21 cellular contexts compared by ENCODE assay signal in the genomic region with DNA sequence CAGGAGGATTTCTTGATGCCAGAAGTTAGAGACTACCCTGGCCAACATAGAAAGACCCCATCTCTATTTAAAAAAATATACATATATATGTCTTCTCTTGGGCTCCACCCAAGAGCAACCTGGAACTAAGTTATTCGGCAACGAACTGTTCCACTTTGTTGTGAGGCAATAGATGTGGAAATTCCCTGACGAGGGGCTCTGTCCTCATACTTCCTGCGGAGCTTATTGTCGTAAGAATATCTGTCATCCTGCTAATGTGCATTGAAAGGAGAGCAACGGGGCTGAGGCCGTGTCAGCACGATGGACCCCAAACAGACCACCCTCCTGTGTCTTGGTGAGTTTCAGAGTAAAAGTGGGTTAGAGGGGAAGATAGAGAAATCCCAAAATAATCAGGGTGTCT. TPM values are rescaled to one million over a fixed set of nuclear protein-coding genes. Genes with fewer than 3 reads are reported as not detected.
A peak's percentile ranks its signal among the peaks of the same experiment; 100 is the strongest.
DNase-seq lines count a peak whose midpoint lies in the region; ATAC-seq and TF ChIP-seq lines count a peak whose summit lies in the region.
"Had no signal": no experiment of that assay in that cellular context is flagged by ENCODE, and none has a peak within 500 bp of the region (broad histone marks: within the 10 kb centered on the region; RNA-seq: fewer than 3 reads in every experiment).

TSS of gene FCAR (plus strand) at position 246 of the 400 bp plus-strand sequence. CDS start at position 301, 55 bp downstream.

- no peak for TF ChIP-seq CTCF in RWPE1 (conservative IDR thresholded peaks at IDR 0.05; ENCODE audit: low read depth)

- H3K9me3 Mint-ChIP-seq in naive thymus-derived CD4-positive, alpha-beta T cell = peaks cover 0 to 28% (median 5%) of the 10 kb centered on the region in 11 donors

- H4K8ac ChIP-seq in mesenchymal stem cell (ENCODE audit: low read length) = no peak within 1 kb of the TSS

- H2BK12ac ChIP-seq in mesenchymal stem cell (ENCODE audit: low read length in 2 of 2) = no peak within 1 kb of the TSS

- no peak within 1 kb of the TSS for H3K23ac ChIP-seq in mesenchymal stem cell (ENCODE audit: low read length in 2 of 2)

- peaks cover 13 to 21% (median 18%) of the 10 kb centered on the region in 5 donors for H3K27me3 Mint-ChIP-seq in naive thymus-derived CD4-positive, alpha-beta T cell

- H3K27me3 ChIP-seq in BLaER1 treated with 17β-estradiol and CSF1 and Interleukin-3, amounts not matched to agents 10 nM and 100 nM = peaks cover 0 to 35% (median 0%) of the 10 kb centered on the region in 11 experiments; a peak in 4 of 22 replicates
- H3K27me3 ChIP-seq in naive thymus-derived CD4-positive, alpha-beta T cell (ENCODE audit: control insufficient read depth in 2 of 2, insufficient read depth in 2 of 2, low read length in 2 of 2) = no peaks in the 10 kb centered on the region
- no peaks in the 10 kb centered on the region for H3K27me3 ChIP-seq in mesenchymal stem cell (ENCODE audit: control insufficient read depth in 1 of 2, insufficient read depth in 1 of 2, low read length in 2 of 2)
- H3K27me3 ChIP-seq: MG63, Peyer's patch had no signal

- H3K27ac ChIP-seq in BLaER1 treated with 17β-estradiol and CSF1 and Interleukin-3, amounts not matched to agents 10 nM and 100 nM = peak within 1 kb of the TSS in 4 of 11 experiments; percentile 16 to 60 (median 26); a peak in 6 of 22 replicates
- no peak within 1 kb of the TSS for H3K27ac ChIP-seq in naive thymus-derived CD4-positive, alpha-beta T cell (ENCODE audit: low read depth, low read length)
- no peak within 1 kb of the TSS for H3K27ac ChIP-seq in mesenchymal stem cell (ENCODE audit: low read length, poor library complexity, severe bottlenecking)
- H3K27ac ChIP-seq in RWPE1 = no peak within 1 kb of the TSS
- H3K27ac ChIP-seq: C4-2B, Peyer's patch had no signal

- H2BK5ac ChIP-seq in mesenchymal stem cell (ENCODE audit: low read depth, low read length, poor library complexity, severe bottlenecking) = no peak within 1 kb of the TSS

- H3K79me1 ChIP-seq in mesenchymal stem cell (replicated peaks; ENCODE audit: low read length, poor library complexity, severe bottlenecking) = no peaks in the 10 kb centered on the region

- no peak within 1 kb of the TSS for H3K4ac ChIP-seq in mesenchymal stem cell (ENCODE audit: low read depth in 1 of 2, low read length in 2 of 2)

- no peak within 1 kb of the TSS for H2AFZ ChIP-seq in mesenchymal stem cell (ENCODE audit: low read depth, low read length)

- peaks cover 32 to 60% (median 44%) of the 10 kb centered on the region in 10 experiments for H3K4me1 ChIP-seq in BLaER1 treated with 17β-estradiol and CSF1 and Interleukin-3, amounts not matched to agents 10 nM and 100 nM
- H3K4me1 ChIP-seq in naive thymus-derived CD4-positive, alpha-beta T cell (ENCODE audit: control insufficient read depth in 2 of 2, insufficient read depth in 2 of 2, low read length in 2 of 2) = no peaks in the 10 kb centered on the region
- H3K4me1 ChIP-seq in mesenchymal stem cell (ENCODE audit: control insufficient read depth, insufficient read depth, low read depth, low read length) = no peaks in the 10 kb centered on the region
- H3K4me1 ChIP-seq: Peyer's patch had no signal

- no peak within 1 kb of the TSS for H2BK120ac ChIP-seq in mesenchymal stem cell (ENCODE audit: low read depth, low read length)

- no peak within 1 kb of the TSS for H4K91ac ChIP-seq in mesenchymal stem cell (ENCODE audit: low read length)

- H2BK15ac ChIP-seq in mesenchymal stem cell (ENCODE audit: low read depth, poor library complexity, severe bottlenecking) = no peak within 1 kb of the TSS

- no peaks in the 10 kb centered on the region for H3K36me3 ChIP-seq in BLaER1 treated with 17β-estradiol and CSF1 and Interleukin-3, amounts not matched to agents 10 nM and 100 nM
- no peaks in the 10 kb centered on the region for H3K36me3 ChIP-seq in naive thymus-derived CD4-positive, alpha-beta T cell (ENCODE audit: control insufficient read depth in 2 of 3, insufficient read depth in 3 of 3, low read length in 3 of 3)
- no peaks in the 10 kb centered on the region for H3K36me3 ChIP-seq in mesenchymal stem cell (ENCODE audit: control insufficient read depth in 1 of 2, insufficient read depth in 2 of 2, low read depth in 1 of 2, low read length in 2 of 2)
- H3K36me3 ChIP-seq: MG63, Peyer's patch had no signal

- no peak within 1 kb of the TSS for H3K18ac ChIP-seq in mesenchymal stem cell (ENCODE audit: low read depth in 1 of 2, low read length in 2 of 2)

- H3K9me3 ChIP-seq in BLaER1 treated with 17β-estradiol and CSF1 and Interleukin-3, amounts not matched to agents 10 nM and 100 nM (replicated peaks in 1 of 11) = peaks cover 0 to 10% (median 0%) of the 10 kb centered on the region in 11 experiments; a peak in 4 of 22 replicates
- no peaks in the 10 kb centered on the region for H3K9me3 ChIP-seq in naive thymus-derived CD4-positive, alpha-beta T cell (ENCODE audit: control insufficient read depth in 2 of 3, low read length in 3 of 3)
- peaks cover 8% of the 10 kb centered on the region for H3K9me3 ChIP-seq in mesenchymal stem cell (ENCODE audit: control insufficient read depth, low read length)
- H3K9me3 ChIP-seq: Peyer's patch had no signal

- H3K9ac ChIP-seq in BLaER1 treated with 17β-estradiol and CSF1 and Interleukin-3, amounts not matched to agents 10 nM and 100 nM = 0 out of 22 replicates have a peak within 1 kb of the TSS, but pooled peaks of 1 of the 11 experiments have one; percentile 7
- no peak within 1 kb of the TSS for H3K9ac ChIP-seq in mesenchymal stem cell (ENCODE audit: low read length)

- H3K14ac ChIP-seq in mesenchymal stem cell (ENCODE audit: low read length in 2 of 2) = no peak within 1 kb of the TSS

- ATAC-seq in naive thymus-derived CD4-positive, alpha-beta T cell = peak; percentile 55
- ATAC-seq in GM21786 (IDR thresholded peaks at IDR 0.05; ENCODE audit: unreplicated experiment) = no peak
- ATAC-seq: SK-N-SH treated with all-trans-retinoic acid at 6 μM for 48 hours had no signal

- CTCF ChIA-PET in naive thymus-derived CD4-positive, alpha-beta T cell (lab: Charles Lee) = no interaction called here
- CTCF ChIA-PET in RWPE1 (lab: Yijun Ruan, JAX) = no interaction called here

- peaks cover 0 to 8% (median 0%) of the 10 kb centered on the region in 7 donors for H3K4me1 Mint-ChIP-seq in naive thymus-derived CD4-positive, alpha-beta T cell

- H3K27ac Mint-ChIP-seq in naive thymus-derived CD4-positive, alpha-beta T cell = no peak within 1 kb of the TSS
- H3K27ac Mint-ChIP-seq: HFFc6 had no signal

- WGBS in mesenchymal stem cell = 81% methylated on average over 8 of the region's 8 CpGs

- no peak within 1 kb of the TSS for H2AK5ac ChIP-seq in mesenchymal stem cell (ENCODE audit: low read length, severe bottlenecking)

- POLR2A ChIA-PET in naive thymus-derived CD4-positive, alpha-beta T cell (lab: Charles Lee) = no interaction called here
- POLR2A ChIA-PET in RWPE1 (lab: Yijun Ruan, JAX; ENCODE audit: low non-redundant PET) = no interaction called here

- H3K4me3 Mint-ChIP-seq in naive thymus-derived CD4-positive, alpha-beta T cell = no peak within 1 kb of the TSS
- H3K4me3 Mint-ChIP-seq: HFFc6 had no signal

- no peaks in the 10 kb centered on the region for H3K36me3 Mint-ChIP-seq in naive thymus-derived CD4-positive, alpha-beta T cell

- H3K4me2 ChIP-seq in BLaER1 treated with 17β-estradiol and CSF1 and Interleukin-3, amounts not matched to agents 10 nM and 100 nM = peak within 1 kb of the TSS; percentile 72 to 90 (median 83)
- H3K4me2 ChIP-seq in mesenchymal stem cell (ENCODE audit: low read length, poor library complexity, severe bottlenecking) = no peak within 1 kb of the TSS

- no peaks in the 10 kb centered on the region for H4K20me1 ChIP-seq in BLaER1 treated with 17β-estradiol and CSF1 and Interleukin-3, amounts not matched to agents 10 nM and 100 nM

- H3K4me3 ChIP-seq in BLaER1 treated with 17β-estradiol and CSF1 and Interleukin-3, amounts not matched to agents 10 nM and 100 nM = no peak within 1 kb of the TSS
- H3K4me3 ChIP-seq in naive thymus-derived CD4-positive, alpha-beta T cell (ENCODE audit: low read length) = no peak within 1 kb of the TSS
- no peak within 1 kb of the TSS for H3K4me3 ChIP-seq in mesenchymal stem cell (ENCODE audit: insufficient read depth in 1 of 2, low read depth in 1 of 2, low read length in 2 of 2)
- H3K4me3 ChIP-seq: MG63, Peyer's patch had no signal

- DNase-seq in MV-4-11 (lab: John Stamatoyannopoulos, UW) (peak; percentile 54), SKM-1 (lab: John Stamatoyannopoulos, UW; ENCODE audit: unreplicated experiment) (peak; percentile 0), mesenchymal stem cell (no peak), RWPE1 (ENCODE audit: low spot score) (no peak), GOT3 (lab: John Stamatoyannopoulos, UW) (no peak)
- DNase-seq in naive thymus-derived CD4-positive, alpha-beta T cell = no peak
- DNase-seq: COR-L47, HFFc6, IMR-90, MG63, NCI-H1417 treated with DMSO at 0.1 percent for 48 hours, NCI-H2029, NCI-H510A, NCI-H774, Peyer's patch, Right ventricle myocardium superior had no signal

- intact Hi-C loops in naive thymus-derived CD4-positive, alpha-beta T cell (cut with micrococcal nuclease) = no loop called here

RNA-seq across cellular contexts. Expression of gene FCAR, which starts in this region (rescaled TPM):
- total RNA-seq in naive thymus-derived CD4-positive, alpha-beta T cell = 100 to 1,000 TPM in 1 of 5 experiments, 1 to 10 TPM in 1, not detected in 3; 8.5 to 110 TPM
- not detected for polyA plus RNA-seq in naive thymus-derived CD4-positive, alpha-beta T cell
- polyA plus RNA-seq in mesenchymal stem cell (2013, experiment 1 of 2) = not detected
- polyA plus RNA-seq in mesenchymal stem cell (2013, experiment 2 of 2) = not detected
- total RNA-seq: HFFc6, HT1080, IMR-90, Peyer's patch had no signal
- polyA plus RNA-seq: IMR-90 had no signal

Comparison
In these comparisons a context has a peak if more than half of its experiments do, and no peak if none do; other contexts are left out.
1. DNase-seq: peak in MV-4-11 (single experiment) and SKM-1 (single experiment); none in naive thymus-derived CD4-positive, alpha-beta T cell (0 of 9), mesenchymal stem cell (single experiment), RWPE1 (single experiment) and GOT3 (single experiment).